Comparison of ENCODE assay signal across 9 cellular contexts in genomic region chr15:59116771-59117170, GRCh38.
"Had no signal": no experiment of that assay in that cellular context is flagged by ENCODE, and none has a peak within 500 bp of the region (broad histone marks: within the 10 kb centered on the region; RNA-seq: fewer than 3 reads in every experiment).

No MANE protein-coding gene starts in this region.

- H3K9me3 ChIP-seq: HAP-1 had no signal

- DNase-seq: GOT3, H7, HFFc6, KG1 had no signal

- FAIRE-seq: HTR-8/SVneo, K562 had no signal

- ATAC-seq: HCT116, K562 had no signal

- H3K4me1 ChIP-seq: HAP-1 had no signal

- H3K4me3 ChIP-seq: GM23248, HAP-1, K562 had no signal

- H3K27ac ChIP-seq: GM23248 had no signal
